12 cellular contexts compared by ENCODE assay signal in the genomic region with DNA sequence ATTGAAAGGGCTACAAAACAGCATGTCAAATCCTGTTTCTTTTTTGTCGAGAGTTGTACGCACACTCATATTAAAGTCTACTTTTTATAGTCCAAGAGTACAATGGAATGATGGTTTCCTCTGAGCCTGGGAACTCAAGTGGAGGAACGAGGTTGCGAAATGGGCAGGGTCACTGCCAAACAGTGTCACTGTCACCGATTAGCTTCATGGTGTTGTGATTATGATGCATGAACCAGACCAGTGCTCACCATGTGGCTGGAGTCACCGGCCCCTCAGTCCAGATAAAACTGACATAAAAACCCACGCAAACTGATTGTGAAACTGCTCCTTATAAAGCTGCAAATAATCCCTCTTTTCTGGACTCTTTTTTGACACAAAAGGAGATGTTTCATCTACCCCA.
DNase-seq lines count a peak whose midpoint lies in the region; ATAC-seq and TF ChIP-seq lines count a peak whose summit lies in the region.
"Had no signal": no experiment of that assay in that cellular context is flagged by ENCODE, and none has a peak within 500 bp of the region (broad histone marks: within the 10 kb centered on the region; RNA-seq: fewer than 3 reads in every experiment).

No MANE protein-coding gene starts in this region.

- H3K4me3 ChIP-seq in breast epithelium (no peak overlapping the region), skeletal muscle cell (ENCODE audit: low read depth, low read length) (no peak overlapping the region)

- no peak for TF ChIP-seq CTCF in breast epithelium (IDR thresholded peaks at IDR 0.05)

- intact Hi-C loops in breast epithelium (cut with DNase I; ENCODE audit: low total_unique reads): no loop called here

- no peak for TF ChIP-seq POLR2A in breast epithelium (IDR thresholded peaks at IDR 0.05)

- H3K27ac ChIP-seq in breast epithelium: peak overlapping the region; percentile 19 to 73

- no peaks in the 10 kb centered on the region for H3K27me3 ChIP-seq in breast epithelium

- H3K4me1 ChIP-seq in breast epithelium: peaks cover 9 to 10% of the 10 kb centered on the region in 2 donors

- H3K36me3 ChIP-seq in breast epithelium: no peaks in the 10 kb centered on the region

- no peak for ATAC-seq in HG02885 (IDR thresholded peaks at IDR 0.05; ENCODE audit: poor library complexity, unreplicated experiment)
- ATAC-seq: naive thymus-derived CD8-positive, alpha-beta T cell; Panc1 had no signal

- no peaks in the 10 kb centered on the region for H3K9me3 ChIP-seq in breast epithelium

- DNase-seq in Daoy (ENCODE audit: low read depth): peak; percentile 49
- peak in 1 of 2 donors; percentile 43 for DNase-seq in breast epithelium (ENCODE audit: low spot score in 2 of 2)
- peak; percentile 59 for DNase-seq in iris pigment epithelial cell (ENCODE audit: low read depth)
- DNase-seq in skeletal muscle cell (ENCODE audit: low read depth): peak; percentile 58
- DNase-seq in NCI-H2081 treated with DMSO at 0.1 percent for 48 hours (lab: John Stamatoyannopoulos, UW): no peak
- DNase-seq in DMS 273 (lab: John Stamatoyannopoulos, UW; ENCODE audit: unreplicated experiment): no peak
- no peak for DNase-seq in SHP77 treated with DMSO at 0.1 percent for 48 hours (lab: John Stamatoyannopoulos, UW)
- DNase-seq: hippocampal formation; naive thymus-derived CD8-positive, alpha-beta T cell; NCI-H2029 had no signal

Comparison
In these comparisons a context has a peak if more than half of its experiments do, and no peak if none do; other contexts are left out.
1. DNase-seq: peak in Daoy (single experiment), iris pigment epithelial cell (single experiment) and skeletal muscle cell (single experiment); none in NCI-H2081 treated with DMSO at 0.1 percent for 48 hours (single experiment), DMS 273 (single experiment) and SHP77 treated with DMSO at 0.1 percent for 48 hours (single experiment).